In the genomic region with DNA sequence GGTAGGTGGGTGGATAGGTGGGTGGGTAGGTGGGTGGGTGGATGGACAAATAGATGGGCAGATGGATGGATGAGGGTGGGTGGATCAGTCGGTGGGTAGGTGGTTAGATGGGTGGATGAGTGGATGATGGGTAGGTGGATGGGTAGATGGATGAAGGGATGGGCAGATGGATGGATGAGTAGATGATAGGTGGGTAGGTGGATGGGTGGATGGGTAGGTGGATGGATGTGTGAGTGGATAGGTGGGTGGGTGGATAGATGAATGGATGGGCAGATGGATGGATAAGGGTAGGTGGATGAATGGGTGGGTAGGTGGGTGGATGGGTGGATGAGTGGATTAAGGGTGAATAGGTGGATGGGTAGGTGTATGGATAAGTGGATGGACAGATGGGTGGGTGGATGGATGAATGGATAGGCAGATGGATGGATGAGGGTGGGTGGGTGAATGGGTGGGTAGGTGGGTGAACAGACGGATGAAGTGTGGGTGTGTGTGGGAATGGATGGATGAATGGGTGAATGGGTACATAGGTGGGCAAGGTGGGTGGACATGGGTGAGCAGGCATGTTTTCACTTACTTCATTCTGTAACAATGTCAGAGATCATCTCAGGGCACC, we compare ENCODE assay signal across 2 cellular contexts.
TF ChIP-seq lines count a peak whose summit lies in the region.

No MANE protein-coding gene starts in this region.

TF ChIP-seq in A549, 52 proteins besides CTCF, POLR2A, EP300 and RAD21:
- TF ChIP-seq TFCP2L1 (CRISPR knock-in tag; IDR thresholded peaks at IDR 0.05), result no peak
- no peak for TF ChIP-seq RARB (CRISPR knock-in tag; IDR thresholded peaks at IDR 0.05)
- no peak for TF ChIP-seq JUN (IDR thresholded peaks at IDR 0.05)
- TF ChIP-seq RFX5 (IDR thresholded peaks at IDR 0.05), result no peak
- TF ChIP-seq CHD4 (IDR thresholded peaks at IDR 0.05; ENCODE audit: borderline replicate concordance), result no peak
- TF ChIP-seq HOXA7 (CRISPR knock-in tag; IDR thresholded peaks at IDR 0.05), result no peak
- TF ChIP-seq ESRRA (IDR thresholded peaks at IDR 0.05; ENCODE audit: borderline replicate concordance, low read length), result no peak
- no peak for TF ChIP-seq SMC3 (IDR thresholded peaks at IDR 0.05)
TF ChIP-seq in A549: peak in this region for 0.

TF ChIP-seq in H1, 55 proteins besides CTCF, POLR2A, EP300 and RAD21:
- TF ChIP-seq, protein P1, sequence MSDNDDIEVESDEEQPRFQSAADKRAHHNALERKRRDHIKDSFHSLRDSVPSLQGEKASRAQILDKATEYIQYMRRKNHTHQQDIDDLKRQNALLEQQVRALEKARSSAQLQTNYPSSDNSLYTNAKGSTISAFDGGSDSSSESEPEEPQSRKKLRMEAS (IDR thresholded peaks at IDR 0.05), result no peak
- TF ChIP-seq RFX5 (IDR thresholded peaks at IDR 0.05; ENCODE audit: borderline replicate concordance, low read depth, low read length), result no peak
- TF ChIP-seq GTF2F1 (IDR thresholded peaks at IDR 0.05; ENCODE audit: borderline replicate concordance, low read depth, low read length), result no peak
- no peak for TF ChIP-seq GABPA (IDR thresholded peaks at IDR 0.05; ENCODE audit: borderline replicate concordance, insufficient read depth, low read length)
- no peak for TF ChIP-seq BRCA1 (IDR thresholded peaks at IDR 0.05; ENCODE audit: low read depth, low read length)
- no peak for TF ChIP-seq EZH2 (IDR thresholded peaks at IDR 0.05; ENCODE audit: low read depth, low read length, severe bottlenecking)
- TF ChIP-seq BCL11A (IDR thresholded peaks at IDR 0.05; ENCODE audit: low read depth in 2 of 2, low read length in 2 of 2), result no peak
- TF ChIP-seq FOSL1 (IDR thresholded peaks at IDR 0.05; ENCODE audit: insufficient read depth, low read depth, low read length), result no peak
- no peak for TF ChIP-seq SUZ12 (IDR thresholded peaks at IDR 0.05; ENCODE audit: low read length)
- TF ChIP-seq KDM5A (IDR thresholded peaks at IDR 0.05; ENCODE audit: low read length), result no peak
- TF ChIP-seq SIX5 (IDR thresholded peaks at IDR 0.05; ENCODE audit: low read depth, low read length), result no peak
TF ChIP-seq in H1: peak in this region for 0.
